7 cellular contexts compared by ENCODE assay signal in genomic region chr13:46961719-46962118, GRCh38.
DNase-seq lines count a peak whose midpoint lies in the region; ATAC-seq and TF ChIP-seq lines count a peak whose summit lies in the region.

No MANE protein-coding gene starts in this region.

- H3K9me2 ChIP-seq in hepatocyte (replicated peaks; ENCODE audit: insufficient read depth) = no peaks in the 10 kb centered on the region

- H3K36me3 ChIP-seq in hepatocyte (replicated peaks; ENCODE audit: insufficient read depth, low read depth) = no peaks in the 10 kb centered on the region

- no peaks in the 10 kb centered on the region for H4K20me1 ChIP-seq in hepatocyte (ENCODE audit: insufficient read depth, poor library complexity, severe bottlenecking)

- H3K9me3 ChIP-seq in hepatocyte (ENCODE audit: low read depth) = no peaks in the 10 kb centered on the region

- H3K27ac ChIP-seq in hepatocyte = no peak overlapping the region

- ATAC-seq in GM18868 (IDR thresholded peaks at IDR 0.05; ENCODE audit: unreplicated experiment) (peak; percentile 100), HG02678 (IDR thresholded peaks at IDR 0.05; ENCODE audit: unreplicated experiment) (peak; percentile 99)

- no peaks in the 10 kb centered on the region for H3K27me3 ChIP-seq in hepatocyte

- H3K4me1 ChIP-seq in hepatocyte (ENCODE audit: insufficient read depth) = no peaks in the 10 kb centered on the region

- H3K4me3 ChIP-seq in hepatocyte = no peak overlapping the region

- no peak overlapping the region for H3K4me2 ChIP-seq in hepatocyte

- no peak overlapping the region for H2AFZ ChIP-seq in hepatocyte

- DNase-seq in NOMO-1 (lab: John Stamatoyannopoulos, UW; ENCODE audit: unreplicated experiment in 2 of 2) (peak; percentile 52 to 95), hepatocyte (ENCODE audit: low spot score) (peak; percentile 40), NCI-H748 treated with DMSO at 0.1 percent for 48 hours (lab: John Stamatoyannopoulos, UW) (no peak), germinal center (ENCODE audit: low spot score) (no peak)
- no peak for DNase-seq in stimulated activated CD8-positive, alpha-beta memory T cell treated with anti-CD3 and anti-CD28 coated beads, Interleukin-4, amount 100 ng/mL, for 48 hours

- TF ChIP-seq CTCF in hepatocyte (IDR thresholded peaks at IDR 0.05; ENCODE audit: poor library complexity) = no peak

- WGBS in hepatocyte (ENCODE audit: low lambda C conversion rate, missing lambda C conversion rate) = 65% methylated on average over 2 of the region's 2 CpGs

- H3K79me2 ChIP-seq in hepatocyte = no peaks in the 10 kb centered on the region

Comparison
In these comparisons a context has a peak if more than half of its experiments do, and no peak if none do; other contexts are left out.
1. DNase-seq: peak in NOMO-1 (2 of 2) and hepatocyte (single experiment); none in stimulated activated CD8-positive, alpha-beta memory T cell treated with anti-CD3 and anti-CD28 coated beads, Interleukin-4, amount 100 ng/mL, for 48 hours (single experiment), NCI-H748 treated with DMSO at 0.1 percent for 48 hours (single experiment) and germinal center (single experiment).